In the genomic region with DNA sequence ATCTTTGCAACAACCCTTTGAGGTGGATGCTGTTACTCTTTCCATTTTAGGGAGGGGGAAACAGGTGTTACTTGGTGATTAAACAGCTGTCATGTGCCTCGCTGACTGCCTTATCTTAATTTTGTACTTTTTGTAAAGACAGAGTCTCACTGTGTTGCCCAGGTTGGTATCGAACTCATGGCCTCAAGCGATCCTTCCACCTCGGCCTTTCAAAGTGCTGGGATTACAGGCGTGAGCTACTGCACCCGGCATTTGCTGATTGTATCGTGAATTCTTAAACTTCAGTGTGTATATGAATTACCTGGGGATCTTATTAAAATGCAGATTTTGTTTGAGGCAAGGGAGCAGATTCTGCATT, we compare ENCODE assay signal across 8 cellular contexts. TPM values are rescaled to one million over a fixed set of nuclear protein-coding genes. Genes with fewer than 3 reads are reported as not detected.
DNase-seq lines count a peak whose midpoint lies in the region; ATAC-seq and TF ChIP-seq lines count a peak whose summit lies in the region.

No MANE protein-coding gene starts in this region.

- 2% methylated on average over 7 of the region's 7 CpGs for WGBS in suprapubic skin

- H3K4me1 Mint-ChIP-seq in T-helper 2 cell treated with Interferon-gamma antibody and Interleukin-4, amounts not matched to agents 5 μg/mL and 100 μg/mL, for 36 hours (ENCODE audit: low read depth) = peaks cover 30% of the 10 kb centered on the region

- TF ChIP-seq POLR2A in suprapubic skin (IDR thresholded peaks at IDR 0.05) (no peak), GM18505 (IDR thresholded peaks at IDR 0.05; ENCODE audit: borderline replicate concordance, extremely low read depth, insufficient read depth, insufficient read length) (no peak)

- TF ChIP-seq CTCF in left lung (IDR thresholded peaks at IDR 0.05) (no peak), suprapubic skin (IDR thresholded peaks at IDR 0.05) (no peak)

- H3K4me1 ChIP-seq in adipocyte (ENCODE audit: control insufficient read depth, insufficient read depth, low read length) = peaks cover 27% of the 10 kb centered on the region
- peaks cover 19 to 33% of the 10 kb centered on the region in 2 donors for H3K4me1 ChIP-seq in left lung
- H3K4me1 ChIP-seq in suprapubic skin = peaks cover 39% of the 10 kb centered on the region

- H3K9me3 ChIP-seq in adipocyte (ENCODE audit: control insufficient read depth, low read length) (no peaks in the 10 kb centered on the region), left lung (no peaks in the 10 kb centered on the region), suprapubic skin (no peaks in the 10 kb centered on the region)

- ATAC-seq in left lung (no peak), GM18505 (IDR thresholded peaks at IDR 0.05; ENCODE audit: unreplicated experiment) (no peak)

- peak overlapping the region; percentile 96 for H3K4me3 Mint-ChIP-seq in T-helper 2 cell treated with Interferon-gamma antibody and Interleukin-4, amounts not matched to agents 5 μg/mL and 100 μg/mL, for 36 hours

- intact Hi-C loops in left lung (cut with DNase I) = loop anchor here in 1 of 2 donors (10.0 kb wide), 1 partner anchor 94 kb away; a partner anchor contains a TSS

- H3K36me3 ChIP-seq in adipocyte (ENCODE audit: control insufficient read depth, insufficient read depth, low read length, severe bottlenecking) = peaks cover 7% of the 10 kb centered on the region
- H3K36me3 ChIP-seq in left lung = peaks cover 0 to 6% of the 10 kb centered on the region in 2 donors
- H3K36me3 ChIP-seq in suprapubic skin = peaks cover 5% of the 10 kb centered on the region

- H3K36me3 Mint-ChIP-seq in T-helper 2 cell treated with Interferon-gamma antibody and Interleukin-4, amounts not matched to agents 5 μg/mL and 100 μg/mL, for 36 hours (ENCODE audit: low read depth) = peaks cover 12% of the 10 kb centered on the region

- peak overlapping the region; percentile 99 for H3K27ac Mint-ChIP-seq in T-helper 2 cell treated with Interferon-gamma antibody and Interleukin-4, amounts not matched to agents 5 μg/mL and 100 μg/mL, for 36 hours

- peak overlapping the region; percentile 99 for H3K9ac ChIP-seq in adipocyte (ENCODE audit: low read length)

- no peaks in the 10 kb centered on the region for H3K27me3 ChIP-seq in adipocyte (replicated peaks; ENCODE audit: control insufficient read depth, insufficient read depth, low read length)
- H3K27me3 ChIP-seq in left lung = no peaks in the 10 kb centered on the region
- peaks cover 10% of the 10 kb centered on the region for H3K27me3 ChIP-seq in suprapubic skin

- H3K9me3 Mint-ChIP-seq in T-helper 2 cell treated with Interferon-gamma antibody and Interleukin-4, amounts not matched to agents 5 μg/mL and 100 μg/mL, for 36 hours = no peaks in the 10 kb centered on the region

- TF ChIP-seq EP300 in suprapubic skin (IDR thresholded peaks at IDR 0.05) = no peak

- DNase-seq in T-helper 2 cell treated with Interferon-gamma antibody and Interleukin-4, amounts not matched to agents 5 μg/mL and 100 μg/mL, for 36 hours (ENCODE audit: low spot score) = no peak
- no peak for DNase-seq in T-helper 2 cell
- no peak for DNase-seq in adipocyte (ENCODE audit: low read depth)
- peak in 1 of 2 donors; percentile 4 for DNase-seq in left lung
- DNase-seq in suprapubic skin (ENCODE audit: low spot score in 2 of 2) = no peak
- DNase-seq in effector CD8-positive, alpha-beta T cell (lab: John Stamatoyannopoulos, UW) = no peak
- DNase-seq in NCI-H2227 treated with DMSO at 0.1 percent for 48 hours (lab: John Stamatoyannopoulos, UW) = no peak

- H3K4me3 ChIP-seq in adipocyte (ENCODE audit: low read length) (peak overlapping the region; percentile 99), left lung (peak overlapping the region; percentile 63 to 72), suprapubic skin (peak overlapping the region; percentile 68)

- H3K27ac ChIP-seq in left lung (peak overlapping the region; percentile 91 to 98), suprapubic skin (peak overlapping the region; percentile 91)

- H3K27me3 Mint-ChIP-seq in T-helper 2 cell treated with Interferon-gamma antibody and Interleukin-4, amounts not matched to agents 5 μg/mL and 100 μg/mL, for 36 hours (ENCODE audit: low read depth) = no peaks in the 10 kb centered on the region

RNA-seq across cellular contexts. Expression of a gene that starts 0.7 kb away (rescaled TPM):
- 10 to 100 TPM; 39.3 to 53.8 TPM for total RNA-seq in left lung
- 100 to 1,000 TPM in 1 of 4 donors, 10 to 100 TPM in 3; 44.7 to 102 (median 68.4) TPM for total RNA-seq in suprapubic skin

RNA-seq across cellular contexts. Expression of a gene that starts 29.1 kb away (rescaled TPM):
- 1 to 10 TPM; 5.2 to 8.4 TPM for total RNA-seq in left lung
- total RNA-seq in suprapubic skin = 1 to 10 TPM; 2.3 to 4.4 (median 2.6) TPM

RNA-seq across cellular contexts. Expression of a gene that starts 30.6 kb away (rescaled TPM):
- total RNA-seq in left lung (1 to 10 TPM in 1 of 2 donors, under 1 TPM in 1; 0.85 to 2.1 TPM), suprapubic skin (1 to 10 TPM in 1 of 4 donors, not detected in 3; 1.4 TPM)
